In genomic region chr12:64691227-64691792, GRCh38 we compare ENCODE assay signal across 13 cellular contexts.
DNase-seq lines count a peak whose midpoint lies in the region; ATAC-seq, FAIRE-seq and TF ChIP-seq lines count a peak whose summit lies in the region.
"Had no signal": no experiment of that assay in that cellular context is flagged by ENCODE, and none has a peak within 500 bp of the region (broad histone marks: within the 10 kb centered on the region; RNA-seq: fewer than 3 reads in every experiment).

No MANE protein-coding gene starts in this region.

- peaks cover 52% of the 10 kb centered on the region for H3K4me1 Mint-ChIP-seq in endodermal cell

- H3K4me1 ChIP-seq in endodermal cell (ENCODE audit: control insufficient read depth, insufficient read depth, low read length) (peaks cover 6% of the 10 kb centered on the region), rectal smooth muscle tissue (ENCODE audit: control insufficient read depth, insufficient read depth, low read length) (peaks cover 41% of the 10 kb centered on the region)
- H3K4me1 ChIP-seq: colonic mucosa had no signal

- no peak for TF ChIP-seq POLR2A in H54 (IDR thresholded peaks at IDR 0.05; ENCODE audit: low read depth, low read length)

- H3K9ac ChIP-seq in endodermal cell (ENCODE audit: extremely low read depth, low read length, poor library complexity, severe bottlenecking) (no peak overlapping the region), rectal smooth muscle tissue (ENCODE audit: low read length) (no peak overlapping the region)

- peaks cover 49% of the 10 kb centered on the region for H3K36me3 Mint-ChIP-seq in endodermal cell (ENCODE audit: low read depth)

- ATAC-seq in HG03571 (IDR thresholded peaks at IDR 0.05; ENCODE audit: unreplicated experiment) = no peak

- peak overlapping the region; percentile 23 for H3K4me3 Mint-ChIP-seq in endodermal cell

- DNase-seq in NCI-H748 (lab: John Stamatoyannopoulos, UW; ENCODE audit: unreplicated experiment) (peak; percentile 60), NCI-H748 treated with DMSO at 0.1 percent for 48 hours (lab: John Stamatoyannopoulos, UW) (no peak), NCI-H226 (peak; percentile 0), endodermal cell (peak; percentile 66), NCI-H446 treated with DMSO at 0.1 percent for 48 hours (lab: John Stamatoyannopoulos, UW) (no peak), H54 (ENCODE audit: insufficient read length, low spot score) (no peak)
- DNase-seq: ACHN; colonic mucosa; NCI-H774; stimulated activated CD4-positive, alpha-beta T cell treated with anti-CD3 and anti-CD28 coated beads, Interleukin-2, amount 100 ng/mL, for 48 hours; SW 1271 had no signal

- WGBS in endodermal cell (ENCODE audit: insufficient coverage in 1 of 2, insufficient read length in 1 of 2), 2 experiments = 60 to 62% methylated on average over 6 of the region's 6 CpGs

- no peak for FAIRE-seq in H54 (lab: Jason Lieb, UNC)

- H3K27me3 Mint-ChIP-seq in endodermal cell (ENCODE audit: insufficient read depth) = no peaks in the 10 kb centered on the region

- no peak overlapping the region for H3K4me3 ChIP-seq in endodermal cell (ENCODE audit: low read length)
- H3K4me3 ChIP-seq in rectal smooth muscle tissue (ENCODE audit: low read length) = no peak overlapping the region
- H3K4me3 ChIP-seq: colonic mucosa had no signal

- H3K27ac Mint-ChIP-seq in endodermal cell = peak overlapping the region; percentile 83

- H3K36me3 ChIP-seq in endodermal cell (ENCODE audit: control insufficient read depth, insufficient read depth, low read length) = peaks cover 33% of the 10 kb centered on the region
- peaks cover 9% of the 10 kb centered on the region for H3K36me3 ChIP-seq in rectal smooth muscle tissue (ENCODE audit: control insufficient read depth, insufficient read depth, low read length)
- H3K36me3 ChIP-seq: colonic mucosa had no signal

- H3K27ac ChIP-seq in endodermal cell (ENCODE audit: low read depth, low read length) = peak overlapping the region; percentile 68
- H3K27ac ChIP-seq in rectal smooth muscle tissue (ENCODE audit: low read depth, low read length) = peak overlapping the region; percentile 53
- H3K27ac ChIP-seq: colonic mucosa had no signal

- TF ChIP-seq CTCF in endodermal cell (conservative IDR thresholded peaks at IDR 0.05) = no peak

- H3K27me3 ChIP-seq in endodermal cell (ENCODE audit: control insufficient read depth, insufficient read depth, low read length, poor library complexity, severe bottlenecking) (no peaks in the 10 kb centered on the region), rectal smooth muscle tissue (ENCODE audit: control insufficient read depth, insufficient read depth, low read length) (no peaks in the 10 kb centered on the region)
- H3K27me3 ChIP-seq: colonic mucosa had no signal

- no peaks in the 10 kb centered on the region for H3K9me3 ChIP-seq in endodermal cell (ENCODE audit: control insufficient read depth, low read length)
- H3K9me3 ChIP-seq: colonic mucosa had no signal

- no peaks in the 10 kb centered on the region for H3K9me3 Mint-ChIP-seq in endodermal cell

Comparison
In these comparisons a context has a peak if more than half of its experiments do, and no peak if none do; other contexts are left out.
1. DNase-seq: peak in NCI-H748 (single experiment), NCI-H226 (single experiment) and endodermal cell (single experiment); none in NCI-H748 treated with DMSO at 0.1 percent for 48 hours (single experiment), NCI-H446 treated with DMSO at 0.1 percent for 48 hours (single experiment) and H54 (single experiment).